ENCODE assay signal across 28 cellular contexts in the genomic region with DNA sequence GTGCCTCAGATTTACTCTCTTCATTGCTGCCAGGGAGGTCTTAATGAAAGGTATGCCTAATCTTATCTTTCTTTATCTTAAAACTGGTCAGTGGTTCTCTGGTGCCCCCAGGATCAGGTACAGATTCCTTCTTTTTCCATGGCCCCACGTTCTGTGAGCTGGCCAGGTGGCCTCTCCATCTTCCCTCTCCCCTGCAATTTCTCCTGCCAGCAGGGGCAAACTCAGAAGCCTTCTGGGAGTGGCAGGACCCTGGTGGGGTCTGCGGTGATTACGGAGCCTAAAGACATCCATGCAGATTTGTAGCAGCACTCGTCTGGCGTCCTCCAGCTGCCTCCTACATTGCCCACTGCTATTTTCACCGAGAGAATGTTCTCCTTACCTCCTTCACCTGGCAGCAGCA.
"Had no signal": no experiment of that assay in that cellular context is flagged by ENCODE, and none has a peak within 500 bp of the region (broad histone marks: within the 10 kb centered on the region; RNA-seq: fewer than 3 reads in every experiment).

No MANE protein-coding gene starts in this region.

- DNase-seq: activated CD4-positive, alpha-beta T cell treated with anti-CD3 and anti-CD28 coated beads for 4 hours; activated CD8-positive, alpha-beta memory T cell treated with anti-CD3 and anti-CD28 coated beads, Interleukin-2, amount 50 U/mL, for 4 hours; activated CD8-positive, alpha-beta T cell treated with anti-CD3 and anti-CD28 coated beads for 36 hours; activated gamma-delta T cell treated with Interleukin-2 at 50 U/mL for 16 hours; activated naive CD4-positive, alpha-beta T cell treated with anti-CD3 and anti-CD28 coated beads, Interleukin-2, amount 50 U/mL, for 16 hours; activated T-cell treated with anti-CD3 and anti-CD28 coated beads, Interleukin-2, amount 50 U/mL, for 72 hours; aorta; caudate nucleus; MG63; MV-4-11; NCI-H1092 treated with DMSO at 0.1 percent for 48 hours; NCI-H1417 treated with DMSO at 0.1 percent for 48 hours; NCI-H1694; NCI-H2029; NCI-H345; NCI-H510A; NCI-H526 treated with DMSO at 0.1 percent for 48 hours; NCI-H82; NK-92 treated with Interleukin-12 subunit alpha and Interleukin-12 subunit beta, amount 100 ng/mL, for 24 hours; OCI-M1; SHP77; T-helper 17 cell; T1000; WERI-Rb-1 had no signal

- H3K4me1 ChIP-seq: breast epithelium, SJSA1 had no signal

- H3K36me3 ChIP-seq: breast epithelium, MG63, SJSA1, WERI-Rb-1 had no signal

- H3K9me3 ChIP-seq: MG63, SJSA1 had no signal

- H3K27ac Mint-ChIP-seq: activated CD8-positive, alpha-beta T cell treated with anti-CD3 and anti-CD28 coated beads for 36 hours; activated T-cell treated with anti-CD3 and anti-CD28 coated beads, Interleukin-2, amount 50 U/mL, for 72 hours; activated T-helper 2 cell treated with anti-CD3 and anti-CD28 coated beads, Interferon-gamma antibody, Interleukin-2, Interleukin-4, amounts not matched to agents 10 μg/mL and 5 μg/mL and 100 μg/mL, durations not matched to agents 14 hours and 24 hours and 36 hours; T-helper 17 cell had no signal

- H3K4me3 Mint-ChIP-seq: activated CD8-positive, alpha-beta T cell treated with anti-CD3 and anti-CD28 coated beads for 36 hours; activated T-cell treated with anti-CD3 and anti-CD28 coated beads, Interleukin-2, amount 50 U/mL, for 72 hours; T-helper 17 cell had no signal

- H3K4me3 ChIP-seq: breast epithelium, MG63, SJSA1 had no signal

- H3K27me3 ChIP-seq: breast epithelium, MG63, SJSA1 had no signal

- ATAC-seq: activated CD4-positive, CD25-positive, alpha-beta regulatory T cell treated with anti-CD3 and anti-CD28 coated beads, Interleukin-2, amount 50 U/mL, for 24 hours; activated CD8-positive, alpha-beta T cell treated with anti-CD3 and anti-CD28 coated beads for 36 hours; activated T-cell treated with anti-CD3 and anti-CD28 coated beads, Interleukin-2, amount 50 U/mL, for 72 hours; T-helper 17 cell had no signal

- H3K27ac ChIP-seq: breast epithelium, SJSA1, WERI-Rb-1 had no signal
